8 cellular contexts compared by ENCODE assay signal in genomic region chr10:76764177-76764576, GRCh38.
"Had no signal": no experiment of that assay in that cellular context is flagged by ENCODE, and none has a peak within 500 bp of the region (broad histone marks: within the 10 kb centered on the region; RNA-seq: fewer than 3 reads in every experiment).

No MANE protein-coding gene starts in this region.

- ATAC-seq: GM23338, HCT116, HepG2 had no signal

- H3K36me3 ChIP-seq: HAP-1 had no signal

- DNase-seq: H7, HFFc6, KBM-7 had no signal

- H3K27ac ChIP-seq: HL-60 had no signal

- H3K4me1 ChIP-seq: HAP-1 had no signal

- H3K4me3 ChIP-seq: GM23338, HAP-1 had no signal

- H3K9me3 ChIP-seq: HAP-1 had no signal
